Comparison of ENCODE assay signal across 11 cellular contexts in genomic region chr2:150085478-150085877, GRCh38.
"Had no signal": no experiment of that assay in that cellular context is flagged by ENCODE, and none has a peak within 500 bp of the region (broad histone marks: within the 10 kb centered on the region; RNA-seq: fewer than 3 reads in every experiment).

No MANE protein-coding gene starts in this region.

- H3K4me2 ChIP-seq: GM23338 had no signal

- H3K9ac ChIP-seq: GM23248 had no signal

- H3K36me3 ChIP-seq: HAP-1 had no signal

- H3K27ac ChIP-seq: GM23248 had no signal

- ATAC-seq: GM23338, HCT116 had no signal

- FAIRE-seq: H1, H54 had no signal

- DNase-seq: GM23248, GOT3, H7, H9, HCEC 1CT, HFFc6 had no signal

- H3K4me3 ChIP-seq: GM23248, GM23338, HAP-1 had no signal

- H2AFZ ChIP-seq: GM23248, GM23338 had no signal

- H3K9me3 ChIP-seq: HAP-1 had no signal
